Comparison of ENCODE assay signal across 15 cellular contexts in genomic region chr20:50728486-50728980, GRCh38. TPM values are rescaled to one million over a fixed set of nuclear protein-coding genes. Genes with fewer than 3 reads are reported as not detected.
A peak's percentile ranks its signal among the peaks of the same experiment; 100 is the strongest.
DNase-seq lines count a peak whose midpoint lies in the region; ATAC-seq and TF ChIP-seq lines count a peak whose summit lies in the region.
"Had no signal": no experiment of that assay in that cellular context is flagged by ENCODE, and none has a peak within 500 bp of the region (broad histone marks: within the 10 kb centered on the region; RNA-seq: fewer than 3 reads in every experiment).

No MANE protein-coding gene starts in this region.

- no peak for DNase-seq in HCT116 (ENCODE audit: low read depth, low spot score)
- peak; percentile 70 for DNase-seq in WERI-Rb-1
- DNase-seq in foreskin keratinocyte: no peak
- DNase-seq in trophoblast cell: no peak
- DNase-seq in KG1 (lab: John Stamatoyannopoulos, UW): no peak
- DNase-seq in HUDEP-2 (lab: John Stamatoyannopoulos, UW; ENCODE audit: unreplicated experiment in 76 of 76): no peak
- DNase-seq: activated CD4-positive, alpha-beta T cell treated with anti-CD3 and anti-CD28 coated beads, Interleukin-2, amount 50 U/mL, for 4 hours; activated naive CD8-positive, alpha-beta T cell treated with anti-CD3 and anti-CD28 coated beads, Interleukin-2, amount 50 U/mL, for 24 hours; activated T-cell treated with anti-CD3 and anti-CD28 coated beads, Interleukin-2, amount 50 U/mL, for 72 hours; glutamatergic neuron; naive B cell; NK-92 treated with Interleukin-12 subunit alpha and Interleukin-12 subunit beta, amount 100 ng/mL, for 24 hours; substantia nigra had no signal

- H3K23ac ChIP-seq in trophoblast cell (ENCODE audit: low read length): no peak overlapping the region

- no peak overlapping the region for H2BK5ac ChIP-seq in trophoblast cell (ENCODE audit: low read depth, low read length, poor library complexity)

- no peak overlapping the region for H2AK5ac ChIP-seq in trophoblast cell (ENCODE audit: low read length)

- H3K4me3 ChIP-seq in HCT116 (replicated peaks in 1 of 2; ENCODE audit: low read depth in 1 of 2, low read length in 2 of 2) (peak overlapping the region in 1 of 2 experiments; percentile 61; a peak in 2 of 4 replicates), WERI-Rb-1 (ENCODE audit: low read depth, low read length) (peak overlapping the region; percentile 27), trophoblast cell (ENCODE audit: low read depth, low read length) (no peak overlapping the region)

- H3K14ac ChIP-seq in trophoblast cell (ENCODE audit: low read length): no peak overlapping the region

- H3K9me3 ChIP-seq in HCT116 (ENCODE audit: control insufficient read depth in 1 of 2, insufficient read depth in 1 of 2, low read depth in 1 of 2, low read length in 2 of 2) (no peaks in the 10 kb centered on the region), WERI-Rb-1 (ENCODE audit: severe bottlenecking) (no peaks in the 10 kb centered on the region), trophoblast cell (ENCODE audit: insufficient read depth, low read depth, low read length) (peaks cover 1% of the 10 kb centered on the region)

- peaks cover 25% of the 10 kb centered on the region for H3K79me2 ChIP-seq in HCT116 (ENCODE audit: insufficient read depth, low read length)
- H3K79me2 ChIP-seq in trophoblast cell (ENCODE audit: control insufficient read depth, insufficient read depth, low read length, poor library complexity): peaks cover 14% of the 10 kb centered on the region

- H3K27me3 ChIP-seq in HCT116 (ENCODE audit: insufficient read depth, low read length) (no peaks in the 10 kb centered on the region), WERI-Rb-1 (ENCODE audit: insufficient read depth, low read depth, severe bottlenecking) (no peaks in the 10 kb centered on the region), foreskin keratinocyte (no peaks in the 10 kb centered on the region), trophoblast cell (ENCODE audit: insufficient read depth, low read length) (no peaks in the 10 kb centered on the region)

- no peak for TF ChIP-seq RAD21 in HCT116 (IDR thresholded peaks at IDR 0.05; ENCODE audit: low read depth)

- no peaks in the 10 kb centered on the region for H4K20me1 ChIP-seq in HCT116 (ENCODE audit: insufficient read depth)

- no peak overlapping the region for H4K91ac ChIP-seq in trophoblast cell (ENCODE audit: low read depth, low read length)

- ATAC-seq in HCT116: no peak
- no peak for ATAC-seq in foreskin keratinocyte
- no peak for ATAC-seq in GM18867 (IDR thresholded peaks at IDR 0.05; ENCODE audit: unreplicated experiment)
- ATAC-seq in HG02884 (IDR thresholded peaks at IDR 0.05; ENCODE audit: unreplicated experiment): no peak
- ATAC-seq: activated naive CD8-positive, alpha-beta T cell treated with anti-CD3 and anti-CD28 coated beads, Interleukin-2, amount 50 U/mL, for 24 hours; activated T-cell treated with anti-CD3 and anti-CD28 coated beads, Interleukin-2, amount 50 U/mL, for 72 hours had no signal

- H3K9me2 ChIP-seq in HCT116 (ENCODE audit: insufficient read depth): no peaks in the 10 kb centered on the region

- H2AFZ ChIP-seq in HCT116 (ENCODE audit: low read depth, low read length, poor library complexity, severe bottlenecking) (no peak overlapping the region), trophoblast cell (ENCODE audit: insufficient read depth, low read length, poor library complexity) (no peak overlapping the region)

- peaks cover 73 to 84% of the 10 kb centered on the region in 2 experiments for H3K4me1 ChIP-seq in HCT116 (ENCODE audit: control insufficient read depth in 1 of 2, insufficient read depth in 2 of 2, low read length in 2 of 2)
- peaks cover 41% of the 10 kb centered on the region for H3K4me1 ChIP-seq in foreskin keratinocyte
- peaks cover 28 to 33% of the 10 kb centered on the region in 2 experiments for H3K4me1 ChIP-seq in trophoblast cell (ENCODE audit: control insufficient read depth in 1 of 2, insufficient read depth in 2 of 2, low read length in 2 of 2)

- no peak overlapping the region for H2BK120ac ChIP-seq in trophoblast cell (ENCODE audit: insufficient read depth, low read length, poor library complexity)

- no peak overlapping the region for H3K4ac ChIP-seq in trophoblast cell (ENCODE audit: low read depth, low read length)

- POLR2A ChIA-PET in HCT116 (lab: Charles Lee): interaction anchor here (0.8 to 3.6 kb wide), 14 partner anchors 8 to 245 kb away, joined by 3 to 17 read pairs (median 5); partner anchors contain the start of gene BCAS4

- H3K4me2 ChIP-seq in HCT116 (ENCODE audit: low read length) (peak overlapping the region; percentile 83), trophoblast cell (ENCODE audit: low read length) (no peak overlapping the region)

- no peak for TF ChIP-seq CTCF in HCT116 (IDR thresholded peaks at IDR 0.05 in 2 of 3, conservative IDR thresholded peaks at IDR 0.05 in 1 of 3; ENCODE audit: borderline replicate concordance in 1 of 3, insufficient read depth in 1 of 3, low read depth in 2 of 3, low read length in 2 of 3)
- TF ChIP-seq CTCF in WERI-Rb-1 (IDR thresholded peaks at IDR 0.05; ENCODE audit: low read depth, low read length): no peak
- TF ChIP-seq CTCF in foreskin keratinocyte (conservative IDR thresholded peaks at IDR 0.05): no peak

- H3K18ac ChIP-seq in trophoblast cell (ENCODE audit: low read length): no peak overlapping the region

- H3K9ac ChIP-seq in HCT116 (ENCODE audit: low read length): peak overlapping the region; percentile 78
- H3K9ac ChIP-seq in trophoblast cell (ENCODE audit: low read length): no peak overlapping the region

- H3K79me1 ChIP-seq in trophoblast cell (ENCODE audit: low read length): peaks cover 43% of the 10 kb centered on the region

- peaks cover 0 to 8% of the 10 kb centered on the region in 2 experiments; a peak in 1 of 4 replicates for H3K36me3 ChIP-seq in HCT116 (ENCODE audit: control insufficient read depth in 1 of 2, insufficient read depth in 2 of 2, low read length in 2 of 2)
- peaks cover 2% of the 10 kb centered on the region; the same call in 1 of the 2 replicates for H3K36me3 ChIP-seq in WERI-Rb-1
- H3K36me3 ChIP-seq in trophoblast cell (ENCODE audit: control insufficient read depth in 1 of 2, insufficient read depth in 2 of 2, low read length in 2 of 2): no peaks in the 10 kb centered on the region

- H3K27ac ChIP-seq in HCT116 (ENCODE audit: low read depth, low read length) (peak overlapping the region; percentile 92), WERI-Rb-1 (peak overlapping the region; percentile 85), foreskin keratinocyte (peak overlapping the region; percentile 98), trophoblast cell (ENCODE audit: low read depth, low read length) (no peak overlapping the region)

- H4K8ac ChIP-seq in trophoblast cell (ENCODE audit: low read depth, low read length): no peak overlapping the region

- H4K12ac ChIP-seq in trophoblast cell (ENCODE audit: low read depth, low read length): no peak overlapping the region

- TSS peak; percentile 78 for BruUV-seq in HCT116 (replicated peaks; lab: Mats Ljungman, UMichigan)

- TF ChIP-seq POLR2A in HCT116 (IDR thresholded peaks at IDR 0.05; ENCODE audit: borderline replicate concordance, extremely low read depth, insufficient read depth, insufficient read length): no peak

- WGBS in trophoblast cell (ENCODE audit: extremely low coverage, insufficient coverage, insufficient read length): no CpG with 5 or more reads among the region's 4 CpGs

- intact Hi-C loops in HCT116 (cut with micrococcal nuclease): no loop called here

- CTCF ChIA-PET in HCT116 (lab: Charles Lee): interaction anchor here (1.0 to 2.9 kb wide), 8 partner anchors 10 to 102 kb away, joined by 3 to 11 read pairs (median 5); no protein-coding TSS in a partner anchor

- H2BK12ac ChIP-seq in trophoblast cell (ENCODE audit: low read length): peak overlapping the region; percentile 46

- RAD21 ChIA-PET in HCT116 (lab: Charles Lee; ENCODE audit: low non-redundant PET in 1 of 2, low total read pairs in 2 of 2, uncharacterized antibody in 2 of 2, unreplicated experiment in 2 of 2): no interaction called here

TF ChIP-seq in HCT116, 20 proteins besides CTCF, POLR2A, EP300 and RAD21:
- TF ChIP-seq EZH2 (IDR thresholded peaks at IDR 0.05) (no peak), EZH2phosphoT487 (IDR thresholded peaks at IDR 0.05; ENCODE audit: borderline replicate concordance) (no peak), JUND (IDR thresholded peaks at IDR 0.05) (no peak), ZFX (IDR thresholded peaks at IDR 0.05) (no peak), ELF1 (IDR thresholded peaks at IDR 0.05; ENCODE audit: borderline replicate concordance, low read depth) (no peak), ZBTB33 (IDR thresholded peaks at IDR 0.05; ENCODE audit: extremely low read depth, insufficient replicate concordance, low read length) (no peak), CBX3 (IDR thresholded peaks at IDR 0.05; ENCODE audit: low read depth) (no peak), YY1 (IDR thresholded peaks at IDR 0.05; ENCODE audit: extremely low read depth, insufficient replicate concordance, low read depth, low read length) (no peak)

RNA-seq across cellular contexts. Expression of gene PARD6B, which starts 2.8 kb away (rescaled TPM):
- 41.3 TPM for total RNA-seq in HCT116 (2021; ENCODE audit: unreplicated experiment)
- 3.1 and 5.0 TPM in 2 replicates for polyA plus RNA-seq in HCT116 (2012)
- total RNA-seq in foreskin keratinocyte: 4.3 and 5.2 TPM in 2 replicates
- polyA plus RNA-seq in foreskin keratinocyte: 1.0 and 1.1 TPM in 2 replicates
- polyA plus RNA-seq in trophoblast cell (2013): 9.4 and 9.5 TPM in 2 replicates

RNA-seq across cellular contexts. Expression of gene RIPOR3, which starts 37.2 kb away (rescaled TPM):
- 0.22 TPM for total RNA-seq in HCT116 (2021; ENCODE audit: unreplicated experiment)
- 0.14 and 0.20 TPM in 2 replicates for polyA plus RNA-seq in HCT116 (2012)
- total RNA-seq in foreskin keratinocyte: 0.07 TPM in 2 replicates
- polyA plus RNA-seq in foreskin keratinocyte: 0.06 TPM in 2 replicates
- 0.12 and 0.15 TPM in 2 replicates for polyA plus RNA-seq in trophoblast cell (2013)
